ENCODE assay signal across 1 cellular context in genomic region chrX:1159515-1159914, GRCh38.
TF ChIP-seq lines count a peak whose summit lies in the region.

No MANE protein-coding gene starts in this region.

TF ChIP-seq in GM12878, 131 proteins besides CTCF, POLR2A, EP300 and RAD21 (continued from another document):
- TF ChIP-seq SUPT20H (IDR thresholded peaks at IDR 0.05; ENCODE audit: borderline replicate concordance, control insufficient read depth, low read depth, low read length): no peak
- no peak for TF ChIP-seq NFIC (IDR thresholded peaks at IDR 0.05; ENCODE audit: low read depth, low read length)
- TF ChIP-seq PAX5 (IDR thresholded peaks at IDR 0.05; ENCODE audit: borderline replicate concordance, low read depth, low read length): no peak
- TF ChIP-seq PBX3 (IDR thresholded peaks at IDR 0.05; ENCODE audit: insufficient replicate concordance, low read depth, low read length): no peak
- no peak for TF ChIP-seq HDGF (IDR thresholded peaks at IDR 0.05)
- TF ChIP-seq SMARCA5 (IDR thresholded peaks at IDR 0.05): no peak
- no peak for TF ChIP-seq RAD51 (IDR thresholded peaks at IDR 0.05)
- TF ChIP-seq E4F1 (IDR thresholded peaks at IDR 0.05; ENCODE audit: borderline replicate concordance, partially characterized antibody): no peak
- no peak for TF ChIP-seq NRF1 (conservative IDR thresholded peaks at IDR 0.05; ENCODE audit: low read depth, low read length)
- TF ChIP-seq HCFC1 (IDR thresholded peaks at IDR 0.05; ENCODE audit: low read length): no peak
- TF ChIP-seq PKNOX1 (IDR thresholded peaks at IDR 0.05): no peak
- TF ChIP-seq NKRF (conservative IDR thresholded peaks at IDR 0.05): no peak
- TF ChIP-seq ZNF207 (IDR thresholded peaks at IDR 0.05; ENCODE audit: borderline replicate concordance): no peak
- TF ChIP-seq SIN3A (IDR thresholded peaks at IDR 0.05; ENCODE audit: low read depth, low read length): no peak
- TF ChIP-seq MLLT1 (IDR thresholded peaks at IDR 0.05): no peak
- no peak for TF ChIP-seq ATF2 (IDR thresholded peaks at IDR 0.05; ENCODE audit: low read length)
